Comparison of ENCODE assay signal across 13 cellular contexts in genomic region chr3:114582929-114583328, GRCh38.
DNase-seq lines count a peak whose midpoint lies in the region; ATAC-seq and TF ChIP-seq lines count a peak whose summit lies in the region.
"Had no signal": no experiment of that assay in that cellular context is flagged by ENCODE, and none has a peak within 500 bp of the region (broad histone marks: within the 10 kb centered on the region; RNA-seq: fewer than 3 reads in every experiment).

No MANE protein-coding gene starts in this region.

- no peaks in the 10 kb centered on the region for H3K79me2 ChIP-seq in PC-9 (ENCODE audit: low read depth)

- H3K4me2 ChIP-seq in PC-9 = no peak overlapping the region

- intact Hi-C loops in PC-9 (cut with micrococcal nuclease; ENCODE audit: unreplicated experiment) = no loop called here
- intact Hi-C loops in esophagus muscularis mucosa (cut with DNase I) = no loop called here
- intact Hi-C loops in esophagus squamous epithelium (cut with DNase I) = no loop called here

- no peak for TF ChIP-seq EP300 in esophagus muscularis mucosa (IDR thresholded peaks at IDR 0.05)

- no peaks in the 10 kb centered on the region for H4K20me1 ChIP-seq in PC-9 (ENCODE audit: insufficient read depth)

- POLR2A ChIA-PET in PC-9 (lab: Charles Lee; ENCODE audit: unreplicated experiment) = no interaction called here

- H3K9me3 ChIP-seq in PC-9 (ENCODE audit: insufficient read depth, low read depth) (no peaks in the 10 kb centered on the region), esophagus muscularis mucosa (no peaks in the 10 kb centered on the region), esophagus squamous epithelium (no peaks in the 10 kb centered on the region)

- 98% methylated on average over 2 of the region's 2 CpGs for WGBS in esophagus muscularis mucosa
- 81% methylated on average over 2 of the region's 2 CpGs for WGBS in esophagus squamous epithelium, 2 donors

- H2AFZ ChIP-seq in PC-9 = no peak overlapping the region

- H3K36me3 ChIP-seq in PC-9 (ENCODE audit: low read depth) (no peaks in the 10 kb centered on the region), esophagus muscularis mucosa (peaks cover 0 to 1% (median 0%) of the 10 kb centered on the region in 4 donors), esophagus squamous epithelium (no peaks in the 10 kb centered on the region)

- no peaks in the 10 kb centered on the region for H3F3A ChIP-seq in PC-9 (ENCODE audit: insufficient read depth, low read depth)

- H3K4me3 ChIP-seq in PC-9 (no peak overlapping the region), esophagus muscularis mucosa (no peak overlapping the region), esophagus squamous epithelium (no peak overlapping the region)
- H3K4me3 ChIP-seq: heart right ventricle had no signal

- TF ChIP-seq CTCF in PC-9 (conservative IDR thresholded peaks at IDR 0.05) (no peak), esophagus muscularis mucosa (IDR thresholded peaks at IDR 0.05) (no peak), esophagus squamous epithelium (IDR thresholded peaks at IDR 0.05) (no peak)

- no peaks in the 10 kb centered on the region for H3K27me3 ChIP-seq in PC-9 (ENCODE audit: insufficient read depth, low read depth)
- no peaks in the 10 kb centered on the region for H3K27me3 ChIP-seq in esophagus muscularis mucosa
- H3K27me3 ChIP-seq in esophagus squamous epithelium = no peaks in the 10 kb centered on the region
- H3K27me3 ChIP-seq: heart right ventricle had no signal

- peak; percentile 67 for ATAC-seq in GM18499 (IDR thresholded peaks at IDR 0.05; ENCODE audit: insufficient read depth, unreplicated experiment)
- ATAC-seq in GM19324 (IDR thresholded peaks at IDR 0.05; ENCODE audit: low FRiP score, unreplicated experiment) = peak; percentile 90
- peak; percentile 73 for ATAC-seq in HG02759 (IDR thresholded peaks at IDR 0.05; ENCODE audit: unreplicated experiment)
- ATAC-seq in HG03469 (IDR thresholded peaks at IDR 0.05; ENCODE audit: unreplicated experiment) = peak; percentile 67
- ATAC-seq: heart right ventricle, PC-3 had no signal

- TF ChIP-seq POLR2A in esophagus muscularis mucosa (IDR thresholded peaks at IDR 0.05; ENCODE audit: low read depth) (no peak), esophagus squamous epithelium (IDR thresholded peaks at IDR 0.05) (no peak)

- no peak for DNase-seq in PC-9
- DNase-seq in esophagus muscularis mucosa (ENCODE audit: extremely low spot score) = no peak
- no peak for DNase-seq in hypothalamus (lab: John Stamatoyannopoulos, UW)
- no peak for DNase-seq in esophagus squamous epithelium (lab: John Stamatoyannopoulos, UW)
- DNase-seq: activated naive CD4-positive, alpha-beta T cell treated with anti-CD3 and anti-CD28 coated beads, Interleukin-2, amount 50 U/mL, for 16 hours; GOT3; heart right ventricle; MV-4-11; PC-3 had no signal

- no TSS peak for BruUV-seq in PC-9 (replicated peaks; lab: Mats Ljungman, UMichigan)

- H3K9me2 ChIP-seq in PC-9 (ENCODE audit: insufficient read depth) = no peaks in the 10 kb centered on the region

- H3K27ac ChIP-seq in PC-9 (no peak overlapping the region), esophagus muscularis mucosa (replicated peaks in 1 of 4) (no peak overlapping the region), esophagus squamous epithelium (no peak overlapping the region)

- CTCF ChIA-PET in PC-9 (lab: Charles Lee) = no interaction called here

- H3K4me1 ChIP-seq in PC-9 (replicated peaks; ENCODE audit: insufficient read depth) = no peaks in the 10 kb centered on the region
- H3K4me1 ChIP-seq in esophagus muscularis mucosa = peaks cover 4 to 20% (median 16%) of the 10 kb centered on the region in 4 donors
- H3K4me1 ChIP-seq in esophagus squamous epithelium = peaks cover 0 to 4% (median 0%) of the 10 kb centered on the region in 3 donors
